ENCODE assay signal across 11 cellular contexts in genomic region chr5:131413605-131414559, GRCh38.
DNase-seq lines count a peak whose midpoint lies in the region; ATAC-seq and TF ChIP-seq lines count a peak whose summit lies in the region.
"Had no signal": no experiment of that assay in that cellular context is flagged by ENCODE, and none has a peak within 500 bp of the region (broad histone marks: within the 10 kb centered on the region; RNA-seq: fewer than 3 reads in every experiment).

No MANE protein-coding gene starts in this region.

- H3K36me3 Mint-ChIP-seq in activated CD4-positive, alpha-beta T cell treated with anti-CD3 and anti-CD28 coated beads, Interleukin-2, amount 10 ng/mL, durations not matched to agents 7 days and 5 days (ENCODE audit: low read depth), result peaks cover 51% of the 10 kb centered on the region
- peaks cover 36% of the 10 kb centered on the region for H3K36me3 Mint-ChIP-seq in stimulated activated naive CD8-positive, alpha-beta T cell treated with anti-CD3 and anti-CD28 coated beads, Interleukin-15, Interleukin-2, amounts not matched to agents 100 ng/mL and 50 ng/mL, for 24 hours (ENCODE audit: low read depth)

- ATAC-seq in left ventricle myocardium superior (no peak), HG02970 (IDR thresholded peaks at IDR 0.05; ENCODE audit: low FRiP score, unreplicated experiment) (peak; percentile 56), body of pancreas (no peak)

- TF ChIP-seq CTCF in cardiac muscle cell (IDR thresholded peaks at IDR 0.05; ENCODE audit: low read depth, low read length), result no peak
- no peak for TF ChIP-seq CTCF in body of pancreas (IDR thresholded peaks at IDR 0.05)

- peaks cover 12% of the 10 kb centered on the region for H3K9me3 Mint-ChIP-seq in activated CD4-positive, alpha-beta T cell treated with anti-CD3 and anti-CD28 coated beads, Interleukin-2, amount 10 ng/mL, durations not matched to agents 7 days and 5 days
- H3K9me3 Mint-ChIP-seq in stimulated activated naive CD8-positive, alpha-beta T cell treated with anti-CD3 and anti-CD28 coated beads, Interleukin-15, Interleukin-2, amounts not matched to agents 100 ng/mL and 50 ng/mL, for 24 hours, result peaks cover 3% of the 10 kb centered on the region
- H3K9me3 Mint-ChIP-seq: nephron had no signal

- intact Hi-C loops in left ventricle myocardium superior (cut with micrococcal nuclease) (loop anchor here (10.0 kb wide), 1 partner anchor 239 kb away; the partner anchor contains the start of gene LYRM7), body of pancreas (cut with DNase I) (no loop called here)

- CTCF ChIA-PET in activated CD4-positive, alpha-beta T cell treated with anti-CD3 and anti-CD28 coated beads, Interleukin-2, amount 10 ng/mL, durations not matched to agents 7 days and 5 days (lab: Charles Lee), result interaction anchor here (0.5 to 2.6 kb wide), 7 partner anchors 12 to 148 kb away, joined by 3 to 7 read pairs (median 3); no protein-coding TSS in a partner anchor

- POLR2A ChIA-PET in activated CD4-positive, alpha-beta T cell treated with anti-CD3 and anti-CD28 coated beads, Interleukin-2, amount 10 ng/mL, durations not matched to agents 7 days and 5 days (lab: Charles Lee), result interaction anchor here (0.6 to 1.1 kb wide), 2 partner anchors 31 to 148 kb away, joined by 3 read pairs; no protein-coding TSS in a partner anchor

- no peak for DNase-seq in cardiac muscle cell (ENCODE audit: low read depth in 1 of 2, low spot score in 1 of 2)
- DNase-seq in left ventricle myocardium superior, result no peak
- DNase-seq in activated CD4-positive, alpha-beta T cell treated with anti-CD3 and anti-CD28 coated beads, Interleukin-2, amount 10 ng/mL, durations not matched to agents 7 days and 5 days, result peak; percentile 57
- DNase-seq in iPS-NIHi7 (ENCODE audit: extremely low spot score), result no peak
- DNase-seq in body of pancreas, result no peak
- no peak for DNase-seq in UCSD-AML1 (lab: John Stamatoyannopoulos, UW; ENCODE audit: unreplicated experiment)
- DNase-seq: NCI-H446 treated with DMSO at 0.1 percent for 48 hours had no signal

- peaks cover 36% of the 10 kb centered on the region for H3K4me1 Mint-ChIP-seq in activated CD4-positive, alpha-beta T cell treated with anti-CD3 and anti-CD28 coated beads, Interleukin-2, amount 10 ng/mL, durations not matched to agents 7 days and 5 days
- peaks cover 34% of the 10 kb centered on the region for H3K4me1 Mint-ChIP-seq in stimulated activated naive CD8-positive, alpha-beta T cell treated with anti-CD3 and anti-CD28 coated beads, Interleukin-15, Interleukin-2, amounts not matched to agents 100 ng/mL and 50 ng/mL, for 24 hours (ENCODE audit: low read depth)
- H3K4me1 Mint-ChIP-seq: nephron had no signal

- no peaks in the 10 kb centered on the region for H3K27me3 ChIP-seq in cardiac muscle cell
- H3K27me3 ChIP-seq in body of pancreas, result no peaks in the 10 kb centered on the region
- H3K27me3 ChIP-seq: BLaER1 treated with 17β-estradiol and CSF1 and Interleukin-3, amounts not matched to agents 10 nM and 100 nM had no signal

- no peak overlapping the region for H3K4me3 Mint-ChIP-seq in activated CD4-positive, alpha-beta T cell treated with anti-CD3 and anti-CD28 coated beads, Interleukin-2, amount 10 ng/mL, durations not matched to agents 7 days and 5 days
- peak overlapping the region; percentile 48 for H3K4me3 Mint-ChIP-seq in stimulated activated naive CD8-positive, alpha-beta T cell treated with anti-CD3 and anti-CD28 coated beads, Interleukin-15, Interleukin-2, amounts not matched to agents 100 ng/mL and 50 ng/mL, for 24 hours
- H3K4me3 Mint-ChIP-seq: nephron had no signal

- H3K36me3 ChIP-seq in cardiac muscle cell (no peaks in the 10 kb centered on the region), body of pancreas (replicated peaks in 1 of 2; ENCODE audit: insufficient read depth in 1 of 2, low read depth in 2 of 2) (no peaks in the 10 kb centered on the region)

- H3K4me1 ChIP-seq in cardiac muscle cell (ENCODE audit: low read depth) (no peaks in the 10 kb centered on the region), body of pancreas (peaks cover 5% of the 10 kb centered on the region)

- H3K27ac ChIP-seq in cardiac muscle cell (peak overlapping the region; percentile 6), body of pancreas (no peak overlapping the region)
- H3K27ac ChIP-seq: BLaER1 treated with 17β-estradiol and CSF1 and Interleukin-3, amounts not matched to agents 10 nM and 100 nM had no signal

- no peaks in the 10 kb centered on the region for H3K9me3 ChIP-seq in cardiac muscle cell (ENCODE audit: low read depth)
- H3K9me3 ChIP-seq in body of pancreas, result no peaks in the 10 kb centered on the region

- WGBS in body of pancreas, 2 donors, result 83 to 90% methylated on average over 4 of the region's 4 CpGs

- no peak overlapping the region for H3K4me3 ChIP-seq in cardiac muscle cell
- H3K4me3 ChIP-seq in body of pancreas, result no peak overlapping the region
- H3K4me3 ChIP-seq: BLaER1 treated with 17β-estradiol and CSF1 and Interleukin-3, amounts not matched to agents 10 nM and 100 nM had no signal

- H3K27ac Mint-ChIP-seq in activated CD4-positive, alpha-beta T cell treated with anti-CD3 and anti-CD28 coated beads, Interleukin-2, amount 10 ng/mL, durations not matched to agents 7 days and 5 days, result peak overlapping the region; percentile 85
- peak overlapping the region; percentile 83 for H3K27ac Mint-ChIP-seq in stimulated activated naive CD8-positive, alpha-beta T cell treated with anti-CD3 and anti-CD28 coated beads, Interleukin-15, Interleukin-2, amounts not matched to agents 100 ng/mL and 50 ng/mL, for 24 hours

- TF ChIP-seq POLR2A in body of pancreas (IDR thresholded peaks at IDR 0.05), result no peak

- H3K27me3 Mint-ChIP-seq in activated CD4-positive, alpha-beta T cell treated with anti-CD3 and anti-CD28 coated beads, Interleukin-2, amount 10 ng/mL, durations not matched to agents 7 days and 5 days, result no peaks in the 10 kb centered on the region
- no peaks in the 10 kb centered on the region for H3K27me3 Mint-ChIP-seq in stimulated activated naive CD8-positive, alpha-beta T cell treated with anti-CD3 and anti-CD28 coated beads, Interleukin-15, Interleukin-2, amounts not matched to agents 100 ng/mL and 50 ng/mL, for 24 hours
